Comparison of ENCODE assay signal across 9 cellular contexts in genomic region chr20:50292324-50293243, GRCh38.
A peak's percentile ranks its signal among the peaks of the same experiment; 100 is the strongest.
DNase-seq lines count a peak whose midpoint lies in the region; ATAC-seq and TF ChIP-seq lines count a peak whose summit lies in the region.
"Had no signal": no experiment of that assay in that cellular context is flagged by ENCODE, and none has a peak within 500 bp of the region (broad histone marks: within the 10 kb centered on the region; RNA-seq: fewer than 3 reads in every experiment).

No MANE protein-coding gene starts in this region.

- H3K27ac ChIP-seq in SJCRH30 (peak overlapping the region; percentile 7; the same call in 1 of the 2 replicates), temporal lobe (ENCODE audit: low read depth, low read length) (peak overlapping the region; percentile 57)
- H3K27ac ChIP-seq: 22Rv1 had no signal

- no peak for TF ChIP-seq CTCF in epithelial cell of esophagus (IDR thresholded peaks at IDR 0.05; ENCODE audit: insufficient read depth, low read depth, low read length, missing control alignments)
- TF ChIP-seq CTCF in mucosa of descending colon (IDR thresholded peaks at IDR 0.05) = no peak

- intact Hi-C loops in mucosa of descending colon (cut with DNase I, micrococcal nuclease) = no loop called here

- POLR2A ChIA-PET in naive thymus-derived CD8-positive, alpha-beta T cell (lab: Charles Lee) = no interaction called here

- no peaks in the 10 kb centered on the region for H3K36me3 Mint-ChIP-seq in naive thymus-derived CD8-positive, alpha-beta T cell

- H3K9me3 ChIP-seq in SJCRH30 (replicated peaks) = no peaks in the 10 kb centered on the region
- no peaks in the 10 kb centered on the region for H3K9me3 ChIP-seq in mucosa of descending colon

- H3K4me1 Mint-ChIP-seq in naive thymus-derived CD8-positive, alpha-beta T cell = peaks cover under 1 to 9% (median 5%) of the 10 kb centered on the region in 4 donors

- H3K27ac Mint-ChIP-seq in naive thymus-derived CD8-positive, alpha-beta T cell = no peak overlapping the region

- no peaks in the 10 kb centered on the region for H3K36me3 ChIP-seq in SJCRH30
- H3K36me3 ChIP-seq in mucosa of descending colon (ENCODE audit: low read depth) = no peaks in the 10 kb centered on the region

- no peaks in the 10 kb centered on the region for H3K9me3 Mint-ChIP-seq in naive thymus-derived CD8-positive, alpha-beta T cell

- DNase-seq in DMS 273 (lab: John Stamatoyannopoulos, UW; ENCODE audit: unreplicated experiment) = peak; percentile 73
- DNase-seq in DMS 273 treated with DMSO at 0.1 percent for 48 hours (lab: John Stamatoyannopoulos, UW) = no peak
- peak; percentile 86 for DNase-seq in SJCRH30
- peak; percentile 39 for DNase-seq in epithelial cell of esophagus (ENCODE audit: low read depth)
- DNase-seq in mucosa of descending colon = peak; percentile 79 to 91 (median 81)
- DNase-seq in COR-L47 (lab: John Stamatoyannopoulos, UW) = no peak
- DNase-seq in naive thymus-derived CD8-positive, alpha-beta T cell = no peak

- H3K4me3 Mint-ChIP-seq in naive thymus-derived CD8-positive, alpha-beta T cell = no peak overlapping the region

- H3K4me1 ChIP-seq in SJCRH30 (peaks cover 20% of the 10 kb centered on the region), mucosa of descending colon (ENCODE audit: low read depth) (peaks cover 4% of the 10 kb centered on the region)

- ATAC-seq in mucosa of descending colon = peak; percentile 79
- ATAC-seq in naive thymus-derived CD8-positive, alpha-beta T cell = no peak

- H3K27me3 ChIP-seq in SJCRH30 = no peaks in the 10 kb centered on the region

- no peak overlapping the region for H3K4me3 ChIP-seq in SJCRH30
- no peak overlapping the region for H3K4me3 ChIP-seq in epithelial cell of esophagus (ENCODE audit: low read length)
- H3K4me3 ChIP-seq in mucosa of descending colon = no peak overlapping the region

- peaks cover 1 to 29% (median 16%) of the 10 kb centered on the region in 5 donors for H3K27me3 Mint-ChIP-seq in naive thymus-derived CD8-positive, alpha-beta T cell

Comparison
In these comparisons a context has a peak if more than half of its experiments do, and no peak if none do; other contexts are left out.
1. DNase-seq: peak in DMS 273 (single experiment), SJCRH30 (2 of 2), epithelial cell of esophagus (single experiment) and mucosa of descending colon (3 of 3); none in DMS 273 treated with DMSO at 0.1 percent for 48 hours (single experiment), COR-L47 (single experiment) and naive thymus-derived CD8-positive, alpha-beta T cell (0 of 10).